Comparison of ENCODE assay signal across 2 cellular contexts in the genomic region with DNA sequence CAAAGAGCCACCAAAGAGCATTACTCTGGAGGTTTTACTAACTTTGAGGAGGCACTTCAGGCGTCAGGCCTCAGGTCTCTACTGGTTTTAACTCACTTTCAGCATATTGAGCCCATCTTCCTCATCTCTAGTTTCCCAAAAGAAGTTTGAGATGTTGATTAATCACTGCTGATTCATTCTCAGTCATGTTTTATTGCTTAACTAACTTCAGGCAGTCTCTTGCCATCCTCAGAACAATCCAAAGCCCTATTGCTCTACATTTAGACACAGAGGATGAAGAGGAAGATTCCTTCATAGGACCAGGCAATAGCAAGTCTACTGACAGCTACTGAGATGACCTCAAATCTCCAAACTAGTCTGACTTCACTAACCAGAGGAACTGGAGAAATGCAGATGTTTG.
TF ChIP-seq lines count a peak whose summit lies in the region.

No MANE protein-coding gene starts in this region.

TF ChIP-seq in SK-N-SH, 30 proteins besides CTCF, POLR2A, EP300 and RAD21 (continued from another document):
- TF ChIP-seq, protein P1, sequence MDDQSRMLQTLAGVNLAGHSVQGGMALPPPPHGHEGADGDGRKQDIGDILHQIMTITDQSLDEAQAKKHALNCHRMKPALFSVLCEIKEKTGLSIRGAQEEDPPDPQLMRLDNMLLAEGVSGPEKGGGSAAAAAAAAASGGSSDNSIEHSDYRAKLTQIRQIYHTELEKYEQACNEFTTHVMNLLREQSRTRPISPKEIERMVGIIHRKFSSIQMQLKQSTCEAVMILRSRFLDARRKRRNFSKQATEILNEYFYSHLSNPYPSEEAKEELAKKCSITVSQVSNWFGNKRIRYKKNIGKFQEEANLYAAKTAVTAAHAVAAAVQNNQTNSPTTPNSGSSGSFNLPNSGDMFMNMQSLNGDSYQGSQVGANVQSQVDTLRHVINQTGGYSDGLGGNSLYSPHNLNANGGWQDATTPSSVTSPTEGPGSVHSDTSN (IDR thresholded peaks at IDR 0.05): peak; percentile 66
- peak; percentile 38 for TF ChIP-seq TCF12 (IDR thresholded peaks at IDR 0.05)
- TF ChIP-seq JUND (IDR thresholded peaks at IDR 0.05): 0 out of 2 replicates have a peak, but pooled peaks have one; percentile 31
- TF ChIP-seq, protein P2, sequence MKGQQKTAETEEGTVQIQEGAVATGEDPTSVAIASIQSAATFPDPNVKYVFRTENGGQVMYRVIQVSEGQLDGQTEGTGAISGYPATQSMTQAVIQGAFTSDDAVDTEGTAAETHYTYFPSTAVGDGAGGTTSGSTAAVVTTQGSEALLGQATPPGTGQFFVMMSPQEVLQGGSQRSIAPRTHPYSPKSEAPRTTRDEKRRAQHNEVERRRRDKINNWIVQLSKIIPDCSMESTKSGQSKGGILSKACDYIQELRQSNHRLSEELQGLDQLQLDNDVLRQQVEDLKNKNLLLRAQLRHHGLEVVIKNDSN (IDR thresholded peaks at IDR 0.05; ENCODE audit: borderline replicate concordance, low read depth): no peak
- peak; percentile 69; the same call in 1 of the 2 replicates for TF ChIP-seq FOSL2 (IDR thresholded peaks at IDR 0.05; ENCODE audit: borderline replicate concordance, low read depth)
- TF ChIP-seq, protein P3, sequence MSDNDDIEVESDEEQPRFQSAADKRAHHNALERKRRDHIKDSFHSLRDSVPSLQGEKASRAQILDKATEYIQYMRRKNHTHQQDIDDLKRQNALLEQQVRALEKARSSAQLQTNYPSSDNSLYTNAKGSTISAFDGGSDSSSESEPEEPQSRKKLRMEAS (IDR thresholded peaks at IDR 0.05; ENCODE audit: low read depth): 0 out of 2 replicates have a peak, but pooled peaks have one; percentile 12

TF ChIP-seq in SK-N-SH treated with all-trans-retinoic acid at 6 μM for 48 hours, 23 proteins besides CTCF, POLR2A, EP300 and RAD21 (continued from another document):
- TF ChIP-seq, protein P4, sequence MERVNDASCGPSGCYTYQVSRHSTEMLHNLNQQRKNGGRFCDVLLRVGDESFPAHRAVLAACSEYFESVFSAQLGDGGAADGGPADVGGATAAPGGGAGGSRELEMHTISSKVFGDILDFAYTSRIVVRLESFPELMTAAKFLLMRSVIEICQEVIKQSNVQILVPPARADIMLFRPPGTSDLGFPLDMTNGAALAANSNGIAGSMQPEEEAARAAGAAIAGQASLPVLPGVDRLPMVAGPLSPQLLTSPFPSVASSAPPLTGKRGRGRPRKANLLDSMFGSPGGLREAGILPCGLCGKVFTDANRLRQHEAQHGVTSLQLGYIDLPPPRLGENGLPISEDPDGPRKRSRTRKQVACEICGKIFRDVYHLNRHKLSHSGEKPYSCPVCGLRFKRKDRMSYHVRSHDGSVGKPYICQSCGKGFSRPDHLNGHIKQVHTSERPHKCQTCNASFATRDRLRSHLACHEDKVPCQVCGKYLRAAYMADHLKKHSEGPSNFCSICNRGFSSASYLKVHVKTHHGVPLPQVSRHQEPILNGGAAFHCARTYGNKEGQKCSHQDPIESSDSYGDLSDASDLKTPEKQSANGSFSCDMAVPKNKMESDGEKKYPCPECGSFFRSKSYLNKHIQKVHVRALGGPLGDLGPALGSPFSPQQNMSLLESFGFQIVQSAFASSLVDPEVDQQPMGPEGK (CRISPR knock-in tag; IDR thresholded peaks at IDR 0.05; ENCODE audit: borderline replicate concordance): no peak
- TF ChIP-seq, protein P5, sequence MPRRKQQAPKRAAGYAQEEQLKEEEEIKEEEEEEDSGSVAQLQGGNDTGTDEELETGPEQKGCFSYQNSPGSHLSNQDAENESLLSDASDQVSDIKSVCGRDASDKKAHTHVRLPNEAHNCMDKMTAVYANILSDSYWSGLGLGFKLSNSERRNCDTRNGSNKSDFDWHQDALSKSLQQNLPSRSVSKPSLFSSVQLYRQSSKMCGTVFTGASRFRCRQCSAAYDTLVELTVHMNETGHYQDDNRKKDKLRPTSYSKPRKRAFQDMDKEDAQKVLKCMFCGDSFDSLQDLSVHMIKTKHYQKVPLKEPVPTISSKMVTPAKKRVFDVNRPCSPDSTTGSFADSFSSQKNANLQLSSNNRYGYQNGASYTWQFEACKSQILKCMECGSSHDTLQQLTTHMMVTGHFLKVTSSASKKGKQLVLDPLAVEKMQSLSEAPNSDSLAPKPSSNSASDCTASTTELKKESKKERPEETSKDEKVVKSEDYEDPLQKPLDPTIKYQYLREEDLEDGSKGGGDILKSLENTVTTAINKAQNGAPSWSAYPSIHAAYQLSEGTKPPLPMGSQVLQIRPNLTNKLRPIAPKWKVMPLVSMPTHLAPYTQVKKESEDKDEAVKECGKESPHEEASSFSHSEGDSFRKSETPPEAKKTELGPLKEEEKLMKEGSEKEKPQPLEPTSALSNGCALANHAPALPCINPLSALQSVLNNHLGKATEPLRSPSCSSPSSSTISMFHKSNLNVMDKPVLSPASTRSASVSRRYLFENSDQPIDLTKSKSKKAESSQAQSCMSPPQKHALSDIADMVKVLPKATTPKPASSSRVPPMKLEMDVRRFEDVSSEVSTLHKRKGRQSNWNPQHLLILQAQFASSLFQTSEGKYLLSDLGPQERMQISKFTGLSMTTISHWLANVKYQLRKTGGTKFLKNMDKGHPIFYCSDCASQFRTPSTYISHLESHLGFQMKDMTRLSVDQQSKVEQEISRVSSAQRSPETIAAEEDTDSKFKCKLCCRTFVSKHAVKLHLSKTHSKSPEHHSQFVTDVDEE (CRISPR knock-in tag; IDR thresholded peaks at IDR 0.05): no peak
- no peak for TF ChIP-seq ZFP30 (CRISPR knock-in tag; IDR thresholded peaks at IDR 0.05)
- TF ChIP-seq CSDC2 (CRISPR knock-in tag; IDR thresholded peaks at IDR 0.05): no peak
- no peak for TF ChIP-seq ARNTL (CRISPR knock-in tag; IDR thresholded peaks at IDR 0.05; ENCODE audit: borderline replicate concordance, low read depth)
- no peak for TF ChIP-seq ZC3H10 (CRISPR knock-in tag; IDR thresholded peaks at IDR 0.05)
- TF ChIP-seq TCF4 (CRISPR knock-in tag; IDR thresholded peaks at IDR 0.05; ENCODE audit: borderline replicate concordance): no peak
- no peak for TF ChIP-seq ZNF70 (CRISPR knock-in tag; IDR thresholded peaks at IDR 0.05)
- no peak for TF ChIP-seq ESRRG (CRISPR knock-in tag; IDR thresholded peaks at IDR 0.05)
- TF ChIP-seq OSR1 (CRISPR knock-in tag; IDR thresholded peaks at IDR 0.05): no peak
- TF ChIP-seq, protein P6, sequence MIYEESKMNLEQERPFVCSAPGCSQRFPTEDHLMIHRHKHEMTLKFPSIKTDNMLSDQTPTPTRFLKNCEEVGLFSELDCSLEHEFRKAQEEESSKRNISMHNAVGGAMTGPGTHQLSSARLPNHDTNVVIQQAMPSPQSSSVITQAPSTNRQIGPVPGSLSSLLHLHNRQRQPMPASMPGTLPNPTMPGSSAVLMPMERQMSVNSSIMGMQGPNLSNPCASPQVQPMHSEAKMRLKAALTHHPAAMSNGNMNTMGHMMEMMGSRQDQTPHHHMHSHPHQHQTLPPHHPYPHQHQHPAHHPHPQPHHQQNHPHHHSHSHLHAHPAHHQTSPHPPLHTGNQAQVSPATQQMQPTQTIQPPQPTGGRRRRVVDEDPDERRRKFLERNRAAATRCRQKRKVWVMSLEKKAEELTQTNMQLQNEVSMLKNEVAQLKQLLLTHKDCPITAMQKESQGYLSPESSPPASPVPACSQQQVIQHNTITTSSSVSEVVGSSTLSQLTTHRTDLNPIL (CRISPR knock-in tag; IDR thresholded peaks at IDR 0.05; ENCODE audit: low read depth): no peak
- no peak for TF ChIP-seq ZNF565 (CRISPR knock-in tag; conservative IDR thresholded peaks at IDR 0.05; ENCODE audit: low read depth)
- TF ChIP-seq, protein P7, sequence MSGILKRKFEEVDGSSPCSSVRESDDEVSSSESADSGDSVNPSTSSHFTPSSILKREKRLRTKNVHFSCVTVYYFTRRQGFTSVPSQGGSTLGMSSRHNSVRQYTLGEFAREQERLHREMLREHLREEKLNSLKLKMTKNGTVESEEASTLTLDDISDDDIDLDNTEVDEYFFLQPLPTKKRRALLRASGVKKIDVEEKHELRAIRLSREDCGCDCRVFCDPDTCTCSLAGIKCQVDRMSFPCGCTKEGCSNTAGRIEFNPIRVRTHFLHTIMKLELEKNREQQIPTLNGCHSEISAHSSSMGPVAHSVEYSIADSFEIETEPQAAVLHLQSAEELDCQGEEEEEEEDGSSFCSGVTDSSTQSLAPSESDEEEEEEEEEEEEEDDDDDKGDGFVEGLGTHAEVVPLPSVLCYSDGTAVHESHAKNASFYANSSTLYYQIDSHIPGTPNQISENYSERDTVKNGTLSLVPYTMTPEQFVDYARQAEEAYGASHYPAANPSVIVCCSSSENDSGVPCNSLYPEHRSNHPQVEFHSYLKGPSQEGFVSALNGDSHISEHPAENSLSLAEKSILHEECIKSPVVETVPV (CRISPR knock-in tag; IDR thresholded peaks at IDR 0.05): no peak
